ENCODE assay signal across 8 cellular contexts in the genomic region with DNA sequence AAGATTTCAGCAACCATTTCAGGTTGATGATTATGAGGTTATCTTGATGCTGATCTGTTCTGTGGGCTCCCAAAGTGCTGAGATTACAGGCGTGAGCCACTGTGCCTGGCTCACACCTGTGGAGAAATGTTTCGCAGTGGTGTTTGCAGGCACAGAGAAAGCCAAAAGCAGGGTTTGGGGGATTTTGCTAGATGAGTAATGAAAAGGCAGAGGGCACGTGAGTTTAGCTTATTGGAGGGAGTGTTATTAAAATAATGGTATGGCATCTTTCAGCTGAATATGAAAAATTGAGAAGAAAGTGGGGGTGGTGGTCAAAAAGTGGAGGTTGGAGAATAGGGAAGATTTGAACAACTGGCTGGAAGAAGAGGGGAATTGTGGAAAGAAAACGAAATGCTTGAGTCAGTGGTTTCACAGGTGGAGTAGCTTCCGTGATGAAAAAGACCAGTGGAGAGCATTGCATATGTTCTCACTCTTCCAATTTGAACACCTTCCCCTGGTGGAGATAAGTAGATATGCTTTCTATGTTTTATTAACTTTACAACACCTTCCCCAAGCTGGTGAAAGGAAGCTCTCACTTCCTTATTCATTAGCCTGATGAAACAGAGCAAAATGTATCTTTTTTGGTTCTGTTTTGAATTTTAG. TPM values are rescaled to one million over a fixed set of nuclear protein-coding genes. Genes with fewer than 3 reads are reported as not detected.
DNase-seq lines count a peak whose midpoint lies in the region; ATAC-seq and TF ChIP-seq lines count a peak whose summit lies in the region.

No MANE protein-coding gene starts in this region.

- peak overlapping the region; percentile 89 for H3K27ac Mint-ChIP-seq in activated naive CD4-positive, alpha-beta T cell treated with anti-CD3 and anti-CD28 coated beads for 36 hours

- H3K4me3 Mint-ChIP-seq in activated naive CD4-positive, alpha-beta T cell treated with anti-CD3 and anti-CD28 coated beads for 36 hours: peak overlapping the region; percentile 69

- H3K9me2 ChIP-seq in DOHH2 (replicated peaks; ENCODE audit: control insufficient read depth, low read length): no peaks in the 10 kb centered on the region

- CTCF ChIA-PET in activated naive CD4-positive, alpha-beta T cell treated with anti-CD3 and anti-CD28 coated beads for 36 hours (lab: Charles Lee): interaction anchor here (0.6 to 1.2 kb wide), 7 partner anchors 10 to 113 kb away, joined by 3 read pairs; no protein-coding TSS in a partner anchor

- ATAC-seq in GM19463 (IDR thresholded peaks at IDR 0.05; ENCODE audit: unreplicated experiment): peak; percentile 31
- peak; percentile 41 for ATAC-seq in HG03565 (IDR thresholded peaks at IDR 0.05; ENCODE audit: unreplicated experiment)

- no peaks in the 10 kb centered on the region for H3K36me3 ChIP-seq in DOHH2 (ENCODE audit: control insufficient read depth, low read length)

- H3K27me3 ChIP-seq in DOHH2 (ENCODE audit: control insufficient read depth, low read length): peaks cover 34% of the 10 kb centered on the region

- peaks cover 7% of the 10 kb centered on the region; the same call in 1 of the 2 replicates for H3F3A ChIP-seq in DOHH2 (ENCODE audit: control insufficient read depth, insufficient read depth)

- no peaks in the 10 kb centered on the region for H3K9me3 Mint-ChIP-seq in activated naive CD4-positive, alpha-beta T cell treated with anti-CD3 and anti-CD28 coated beads for 36 hours

- H3K4me1 Mint-ChIP-seq in activated naive CD4-positive, alpha-beta T cell treated with anti-CD3 and anti-CD28 coated beads for 36 hours (ENCODE audit: low read depth): peaks cover 35% of the 10 kb centered on the region

- H4K20me1 ChIP-seq in DOHH2 (ENCODE audit: control insufficient read depth, insufficient read depth, low read depth, low read length): no peaks in the 10 kb centered on the region

- H3K4me1 ChIP-seq in DOHH2 (ENCODE audit: control insufficient read depth, low read length): peaks cover 50% of the 10 kb centered on the region

- intact Hi-C loops in activated naive CD4-positive, alpha-beta T cell treated with anti-CD3 and anti-CD28 coated beads for 36 hours (cut with micrococcal nuclease): loop anchor here (1.0 to 5.0 kb wide), 7 partner anchors 27 to 860 kb away; a partner anchor contains a TSS

- peak; percentile 15 for TF ChIP-seq CTCF in DOHH2 (IDR thresholded peaks at IDR 0.05; ENCODE audit: low read depth, low read length, poor library complexity, severe bottlenecking)

- no peak overlapping the region for H3K27ac ChIP-seq in DOHH2 (ENCODE audit: low read depth, low read length)

- H3K4me3 ChIP-seq in DOHH2 (ENCODE audit: low read length): peak overlapping the region; percentile 69; the same call in 1 of the 2 replicates

- H3K36me3 Mint-ChIP-seq in activated naive CD4-positive, alpha-beta T cell treated with anti-CD3 and anti-CD28 coated beads for 36 hours (ENCODE audit: low read depth): no peaks in the 10 kb centered on the region

- DNase-seq in activated naive CD4-positive, alpha-beta T cell treated with anti-CD3 and anti-CD28 coated beads for 36 hours: peak; percentile 56
- DNase-seq in DMS79 treated with DMSO at 0.1 percent for 48 hours (lab: John Stamatoyannopoulos, UW) (no peak), NCI-H2029 (lab: John Stamatoyannopoulos, UW) (no peak), hypothalamus (lab: John Stamatoyannopoulos, UW) (no peak), COR-L47 (lab: John Stamatoyannopoulos, UW) (no peak)

- no peaks in the 10 kb centered on the region for H3K9me3 ChIP-seq in DOHH2 (ENCODE audit: control insufficient read depth, insufficient read depth, low read length)

- H3K79me2 ChIP-seq in DOHH2 (ENCODE audit: control insufficient read depth, low read length): no peaks in the 10 kb centered on the region

- H3K4me2 ChIP-seq in DOHH2 (ENCODE audit: low read length): peak overlapping the region; percentile 75

- peaks cover 2% of the 10 kb centered on the region for H3K27me3 Mint-ChIP-seq in activated naive CD4-positive, alpha-beta T cell treated with anti-CD3 and anti-CD28 coated beads for 36 hours (ENCODE audit: low read depth)

RNA-seq across cellular contexts. Expression of a gene that starts 1.1 kb away (rescaled TPM):
- under 1 TPM; 0.79 to 0.99 TPM for total RNA-seq in activated naive CD4-positive, alpha-beta T cell treated with anti-CD3 and anti-CD28 coated beads for 36 hours

RNA-seq across cellular contexts. Expression of a gene that starts 27.2 kb away (rescaled TPM):
- 1 to 10 TPM in 1 of 2 experiments, under 1 TPM in 1; 0.94 to 1.9 TPM for total RNA-seq in activated naive CD4-positive, alpha-beta T cell treated with anti-CD3 and anti-CD28 coated beads for 36 hours
